ENCODE assay signal across 8 cellular contexts in the genomic region with DNA sequence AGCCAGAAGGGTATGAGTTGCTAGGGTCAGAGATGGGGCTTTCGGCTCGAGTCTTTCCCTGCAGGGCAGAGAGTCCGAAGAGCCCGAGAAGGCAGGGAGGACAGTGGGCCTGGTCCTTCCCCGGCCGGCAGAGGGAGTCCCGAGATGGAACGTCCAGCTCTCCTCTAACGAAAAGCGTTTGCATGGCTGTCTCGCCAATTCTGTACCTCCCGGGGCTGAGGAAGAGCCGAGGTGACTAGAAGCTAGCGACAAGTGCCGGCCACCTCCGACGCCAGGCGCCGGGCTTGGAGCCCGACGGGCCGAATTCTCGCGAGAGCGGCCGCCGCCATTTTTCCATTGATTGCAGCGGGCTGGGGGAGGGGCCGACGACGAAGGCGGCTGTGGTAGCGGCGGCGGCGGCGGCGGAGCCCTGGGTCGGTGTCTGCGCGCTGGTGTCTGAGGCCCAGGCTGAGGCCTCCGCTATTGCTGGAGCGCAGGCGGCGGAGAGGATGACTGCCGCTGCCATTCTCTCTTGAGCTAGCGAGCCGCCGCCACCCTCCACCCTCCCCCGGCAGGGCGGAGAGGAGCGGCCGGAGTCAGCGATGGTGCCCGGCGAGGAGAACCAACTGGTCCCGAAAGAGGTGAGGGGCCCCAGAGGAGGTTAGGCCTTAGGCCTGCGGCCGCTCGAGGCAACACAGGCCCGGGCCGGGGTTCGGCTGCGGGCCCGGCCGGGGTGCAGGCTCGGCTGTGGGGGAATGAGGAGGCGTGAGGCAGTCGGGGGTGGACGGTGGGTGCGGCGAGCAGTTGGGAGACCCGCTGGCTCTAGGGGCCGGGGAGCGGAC. TPM values are rescaled to one million over a fixed set of nuclear protein-coding genes. Genes with fewer than 3 reads are reported as not detected.
DNase-seq lines count a peak whose midpoint lies in the region; ATAC-seq and TF ChIP-seq lines count a peak whose summit lies in the region.

A gene with protein sequence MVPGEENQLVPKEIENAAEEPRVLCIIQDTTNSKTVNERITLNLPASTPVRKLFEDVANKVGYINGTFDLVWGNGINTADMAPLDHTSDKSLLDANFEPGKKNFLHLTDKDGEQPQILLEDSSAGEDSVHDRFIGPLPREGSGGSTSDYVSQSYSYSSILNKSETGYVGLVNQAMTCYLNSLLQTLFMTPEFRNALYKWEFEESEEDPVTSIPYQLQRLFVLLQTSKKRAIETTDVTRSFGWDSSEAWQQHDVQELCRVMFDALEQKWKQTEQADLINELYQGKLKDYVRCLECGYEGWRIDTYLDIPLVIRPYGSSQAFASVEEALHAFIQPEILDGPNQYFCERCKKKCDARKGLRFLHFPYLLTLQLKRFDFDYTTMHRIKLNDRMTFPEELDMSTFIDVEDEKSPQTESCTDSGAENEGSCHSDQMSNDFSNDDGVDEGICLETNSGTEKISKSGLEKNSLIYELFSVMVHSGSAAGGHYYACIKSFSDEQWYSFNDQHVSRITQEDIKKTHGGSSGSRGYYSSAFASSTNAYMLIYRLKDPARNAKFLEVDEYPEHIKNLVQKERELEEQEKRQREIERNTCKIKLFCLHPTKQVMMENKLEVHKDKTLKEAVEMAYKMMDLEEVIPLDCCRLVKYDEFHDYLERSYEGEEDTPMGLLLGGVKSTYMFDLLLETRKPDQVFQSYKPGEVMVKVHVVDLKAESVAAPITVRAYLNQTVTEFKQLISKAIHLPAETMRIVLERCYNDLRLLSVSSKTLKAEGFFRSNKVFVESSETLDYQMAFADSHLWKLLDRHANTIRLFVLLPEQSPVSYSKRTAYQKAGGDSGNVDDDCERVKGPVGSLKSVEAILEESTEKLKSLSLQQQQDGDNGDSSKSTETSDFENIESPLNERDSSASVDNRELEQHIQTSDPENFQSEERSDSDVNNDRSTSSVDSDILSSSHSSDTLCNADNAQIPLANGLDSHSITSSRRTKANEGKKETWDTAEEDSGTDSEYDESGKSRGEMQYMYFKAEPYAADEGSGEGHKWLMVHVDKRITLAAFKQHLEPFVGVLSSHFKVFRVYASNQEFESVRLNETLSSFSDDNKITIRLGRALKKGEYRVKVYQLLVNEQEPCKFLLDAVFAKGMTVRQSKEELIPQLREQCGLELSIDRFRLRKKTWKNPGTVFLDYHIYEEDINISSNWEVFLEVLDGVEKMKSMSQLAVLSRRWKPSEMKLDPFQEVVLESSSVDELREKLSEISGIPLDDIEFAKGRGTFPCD (N-terminal part only) (plus strand): TSS at position 368 of the 821 bp plus-strand sequence. CDS start 214 bp downstream, at position 582.

- H3K27me3 Mint-ChIP-seq in T-cell (peaks cover 5 to 13% of the 10 kb centered on the region in 2 donors), progenitor cell of endocrine pancreas (no peaks in the 10 kb centered on the region)

- no peaks in the 10 kb centered on the region for H3K27me3 ChIP-seq in adrenal gland

- POLR2A ChIA-PET in T-cell (lab: Charles Lee), result interaction anchor here (0.5 to 3.5 kb wide), 10 partner anchors 15 to 1033 kb away, joined by 3 to 19 read pairs (median 6); a partner anchor contains a TSS

- DNase-seq in GM13977 (ENCODE audit: low spot score), result peak; percentile 84
- DNase-seq in NCI-H1417 treated with DMSO at 0.1 percent for 48 hours (lab: John Stamatoyannopoulos, UW), result peak; percentile 33
- peak; percentile 88 to 97 (median 94) for DNase-seq in T-cell
- DNase-seq in adrenal gland, result peak; percentile 89 to 95 (median 93)
- DNase-seq in left cardiac atrium, result peak; percentile 95
- DNase-seq in progenitor cell of endocrine pancreas (ENCODE audit: low spot score, unreplicated experiment), result peak; percentile 93
- peak; percentile 94 for DNase-seq in ureter (ENCODE audit: low spot score)

- H3K4me3 ChIP-seq in adrenal gland, result peak within 1 kb of the TSS; percentile 60 to 80 (median 76)

- TF ChIP-seq CTCF in GM13977 (IDR thresholded peaks at IDR 0.05; ENCODE audit: extremely low read depth, insufficient read depth, missing control alignments), result peak; percentile 50
- peak; percentile 25 to 76 (median 70) for TF ChIP-seq CTCF in adrenal gland (IDR thresholded peaks at IDR 0.05)
- peak; percentile 56 for TF ChIP-seq CTCF in progenitor cell of endocrine pancreas (IDR thresholded peaks at IDR 0.05; ENCODE audit: unreplicated experiment)

- peak; percentile 90 to 92 for TF ChIP-seq POLR2A in adrenal gland (IDR thresholded peaks at IDR 0.05)

- peak; percentile 78 for ATAC-seq in HG02840 (IDR thresholded peaks at IDR 0.05; ENCODE audit: low FRiP score, unreplicated experiment)
- peak; percentile 85 to 88 (median 86) for ATAC-seq in T-cell (replicated peaks in 1 of 4)
- ATAC-seq in left cardiac atrium, result peak; percentile 93 to 94

- H3K9me3 ChIP-seq in adrenal gland (replicated peaks in 1 of 3), result no peaks in the 10 kb centered on the region

- H3K36me3 Mint-ChIP-seq in T-cell, result no peaks in the 10 kb centered on the region
- H3K36me3 Mint-ChIP-seq in progenitor cell of endocrine pancreas (ENCODE audit: insufficient read depth), result no peaks in the 10 kb centered on the region

- H3K9me3 Mint-ChIP-seq in T-cell (no peaks in the 10 kb centered on the region), progenitor cell of endocrine pancreas (ENCODE audit: low read depth) (no peaks in the 10 kb centered on the region)

- WGBS in adrenal gland, 4 donors, result 0 to 1% (median 1%) methylated on average over 14 to 75 of the region's 75 CpGs

- peak within 1 kb of the TSS; percentile 90 to 99 (median 96) for H3K27ac ChIP-seq in adrenal gland

- H3K36me3 ChIP-seq in adrenal gland (replicated peaks in 1 of 2), result no peaks in the 10 kb centered on the region

- no peak within 1 kb of the TSS for H3K27ac Mint-ChIP-seq in T-cell
- no peak within 1 kb of the TSS for H3K27ac Mint-ChIP-seq in progenitor cell of endocrine pancreas

- in situ Hi-C loops in GM13977 (cut with MboI; ENCODE audit: low pct_unique_long_range_greater_than_20kb, low sequenced_read_pairs, unreplicated experiment), result no loop called here

- CTCF ChIA-PET in T-cell (lab: Charles Lee), result interaction anchor here (0.6 to 3.2 kb wide), 12 partner anchors 9 to 1033 kb away, joined by 3 to 20 read pairs (median 4); a partner anchor contains a TSS

- H3K4me3 Mint-ChIP-seq in T-cell (no peak within 1 kb of the TSS), progenitor cell of endocrine pancreas (ENCODE audit: low read depth) (no peak within 1 kb of the TSS)

- H3K4me1 Mint-ChIP-seq in T-cell (peaks cover 0 to 3% (median 0%) of the 10 kb centered on the region in 3 donors), progenitor cell of endocrine pancreas (ENCODE audit: low read depth) (peaks cover 4% of the 10 kb centered on the region)

- peaks cover 32 to 42% of the 10 kb centered on the region in 2 donors for H3K4me1 ChIP-seq in adrenal gland (replicated peaks in 1 of 2)

- intact Hi-C loops in adrenal gland (cut with DNase I), result no loop called here
- intact Hi-C loops in left cardiac atrium (cut with DNase I), result no loop called here

RNA-seq across cellular contexts. Expression of the gene that starts here (rescaled TPM):
- total RNA-seq in T-cell (10 to 100 TPM; 49.3 to 77.6 (median 58.6) TPM), adrenal gland (10 to 100 TPM; 37.3 to 54.6 (median 43.0) TPM), left cardiac atrium (10 to 100 TPM; 48.3 to 56.4 TPM), progenitor cell of endocrine pancreas (81.5 and 85.8 TPM in 2 replicates), ureter (81.0 TPM)
- 10 to 100 TPM; 36.9 to 56.5 (median 39.4) TPM for polyA plus RNA-seq in adrenal gland

Comparison
In these comparisons a context has a peak if more than half of its experiments do, and no peak if none do; other contexts are left out.
1. Peak in every context shown above with its lines: DNase-seq, ATAC-seq, H3K4me3 ChIP-seq and H3K27ac ChIP-seq.
2. DNase-seq: peak in every context shown above with its lines; median percentile 95 in left cardiac atrium; 94 in T-cell; 94 in ureter; 93 in adrenal gland; 93 in progenitor cell of endocrine pancreas; 84 in GM13977; 33 in NCI-H1417 treated with DMSO at 0.1 percent for 48 hours.